Comparison of ENCODE assay signal across 8 cellular contexts in the genomic region with DNA sequence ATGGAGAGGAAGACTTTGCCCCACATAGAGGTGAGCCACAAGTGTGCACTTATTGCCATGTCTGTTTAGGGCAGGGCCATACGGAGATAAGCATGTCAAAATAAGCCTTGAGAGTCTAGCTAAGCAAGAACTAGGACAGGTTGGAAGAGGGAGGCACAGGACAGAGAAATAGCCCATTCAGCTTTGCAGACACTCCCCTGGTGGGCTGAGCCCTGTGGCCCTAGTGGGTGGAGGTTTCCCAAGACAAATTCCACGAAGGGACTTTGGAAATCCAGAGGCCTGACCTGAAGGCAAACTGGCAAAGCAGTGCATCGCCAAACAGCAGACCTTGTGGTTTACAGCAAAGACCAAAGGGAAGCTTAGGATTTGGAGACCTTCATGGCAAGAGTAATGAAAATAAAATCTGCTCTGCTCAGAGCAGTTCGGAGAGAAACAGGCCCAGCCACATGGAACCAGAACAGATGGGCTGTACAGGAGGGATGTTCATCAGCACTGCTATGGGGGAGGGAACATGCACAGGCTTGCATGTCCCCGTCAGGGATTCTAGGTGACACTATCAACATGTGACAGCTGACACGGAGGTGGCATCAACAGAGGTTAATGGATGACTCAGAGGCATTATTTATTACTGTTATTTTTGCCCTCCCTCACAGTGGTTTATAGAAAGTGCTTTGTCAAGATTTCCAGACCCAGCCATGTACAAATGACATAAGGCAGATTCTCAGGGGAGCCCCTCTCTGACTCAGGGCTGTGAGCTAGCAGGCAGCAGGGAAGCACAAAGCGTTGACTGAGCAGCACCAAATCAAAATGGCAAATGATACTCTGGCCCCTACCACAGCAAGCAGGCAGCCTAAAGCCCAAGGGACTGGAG.
DNase-seq lines count a peak whose midpoint lies in the region; ATAC-seq, FAIRE-seq and TF ChIP-seq lines count a peak whose summit lies in the region.

No MANE protein-coding gene starts in this region.

- no peaks in the 10 kb centered on the region for H3K36me3 ChIP-seq in small intestine (ENCODE audit: control insufficient read depth in 2 of 2, insufficient read depth in 2 of 2, low read length in 2 of 2)

- DNase-seq in AG08395 (ENCODE audit: low spot score) (peak; percentile 65), GM18507 (ENCODE audit: extremely low spot score, insufficient read length, low read depth) (peak; percentile 51), OCI-M1 (lab: John Stamatoyannopoulos, UW) (peak; percentile 40), fibroblast of villous mesenchyme (ENCODE audit: low read depth) (peak; percentile 85), small intestine (peak; percentile 92), D721Med (ENCODE audit: insufficient read length, low spot score) (no peak), HPDE6-E6E7 (ENCODE audit: extremely low spot score) (no peak)

- ATAC-seq in HG02759 (IDR thresholded peaks at IDR 0.05; ENCODE audit: unreplicated experiment) = peak; percentile 84

- 22 to 54% (median 33%) methylated on average over 7 of the region's 7 CpGs for WGBS in small intestine, 3 donors

- H3K4me3 ChIP-seq in fibroblast of villous mesenchyme (ENCODE audit: low read depth, low read length) (no peak overlapping the region), small intestine (ENCODE audit: low read depth in 1 of 2, low read length in 2 of 2) (no peak overlapping the region)

- H3K4me1 ChIP-seq in small intestine (ENCODE audit: control insufficient read depth in 2 of 2, insufficient read depth in 1 of 2, low read depth in 1 of 2, low read length in 1 of 2) = peaks cover 0 to 3% of the 10 kb centered on the region in 2 donors

- FAIRE-seq in GM18507 (lab: Jason Lieb, UNC) = peak; percentile 83
- no peak for FAIRE-seq in small intestine (lab: Jason Lieb, UNC)
- no peak for FAIRE-seq in D721Med (lab: Jason Lieb, UNC)

- no peaks in the 10 kb centered on the region for H3K27me3 ChIP-seq in small intestine (ENCODE audit: control insufficient read depth in 2 of 2, insufficient read depth in 2 of 2, low read length in 2 of 2)

- no peak for TF ChIP-seq CTCF in fibroblast of villous mesenchyme (IDR thresholded peaks at IDR 0.05; ENCODE audit: insufficient read depth, low read depth, low read length)
- no peak for TF ChIP-seq CTCF in D721Med (IDR thresholded peaks at IDR 0.05; ENCODE audit: insufficient read depth, missing control alignments)

- H3K27ac ChIP-seq in small intestine (ENCODE audit: low read depth in 1 of 2, low read length in 1 of 2) = peak overlapping the region; percentile 43 to 76

- H3K9me3 ChIP-seq in small intestine (ENCODE audit: control insufficient read depth, low read depth) = no peaks in the 10 kb centered on the region

Comparison
In these comparisons a context has a peak if more than half of its experiments do, and no peak if none do; other contexts are left out.
1. DNase-seq: peak in AG08395 (single experiment), GM18507 (single experiment), OCI-M1 (single experiment), fibroblast of villous mesenchyme (single experiment) and small intestine (single experiment); none in D721Med (single experiment) and HPDE6-E6E7 (single experiment).